12 cellular contexts compared by ENCODE assay signal in genomic region chr9:92747459-92748232, GRCh38. TPM values are rescaled to one million over a fixed set of nuclear protein-coding genes. Genes with fewer than 3 reads are reported as not detected.
A peak's percentile ranks its signal among the peaks of the same experiment; 100 is the strongest.
DNase-seq lines count a peak whose midpoint lies in the region; FAIRE-seq and TF ChIP-seq lines count a peak whose summit lies in the region.
"Had no signal": no experiment of that assay in that cellular context is flagged by ENCODE, and none has a peak within 500 bp of the region (broad histone marks: within the 10 kb centered on the region; RNA-seq: fewer than 3 reads in every experiment).

No MANE protein-coding gene starts in this region.

- peaks cover 1% of the 10 kb centered on the region for H3K36me3 ChIP-seq in bronchial epithelial cell (ENCODE audit: control insufficient read depth, insufficient read depth, low read length)
- H3K36me3 ChIP-seq: ovary had no signal

- H4K5ac ChIP-seq in H9 (ENCODE audit: insufficient read length, low read depth, low read length) = no peak overlapping the region

- no peaks in the 10 kb centered on the region for H3K9me3 ChIP-seq in H9 (ENCODE audit: control insufficient read depth, low read depth, low read length)
- H3K9me3 ChIP-seq: ovary had no signal

- peaks cover 8% of the 10 kb centered on the region for H3K79me1 ChIP-seq in H9 (ENCODE audit: insufficient read depth, low read depth, low read length, poor library complexity, severe bottlenecking)

- no peak overlapping the region for H2BK20ac ChIP-seq in H9 (ENCODE audit: low read depth, low read length, poor library complexity, severe bottlenecking)

- H4K8ac ChIP-seq in H9 (replicated peaks; ENCODE audit: insufficient read length, low read depth, low read length) = no peak overlapping the region

- DNase-seq in A172 (ENCODE audit: low spot score) (peak; percentile 44), H9 (no peak), bronchial epithelial cell (ENCODE audit: low read depth) (peak; percentile 64), myocyte (ENCODE audit: low read depth) (peak; percentile 71), H4 (ENCODE audit: low spot score) (no peak), MV-4-11 (lab: John Stamatoyannopoulos, UW) (no peak), progenitor cell of endocrine pancreas (ENCODE audit: low spot score, unreplicated experiment) (no peak)
- no peak for DNase-seq in activated T-helper 2 cell treated with anti-CD3 and anti-CD28 coated beads, Interferon-gamma antibody, Interleukin-2, Interleukin-4, amounts not matched to agents 10 μg/mL and 5 μg/mL and 100 μg/mL, durations not matched to agents 14 hours and 24 hours and 36 hours (ENCODE audit: low spot score)
- DNase-seq: activated CD4-positive, alpha-beta T cell treated with anti-CD3 and anti-CD28 coated beads, Interleukin-2, amount 50 U/mL, for 1 hour; activated naive CD8-positive, alpha-beta T cell treated with anti-CD3 and anti-CD28 coated beads for 36 hours; CD4-positive, alpha-beta T cell had no signal

- no peak overlapping the region for H3K23ac ChIP-seq in H9 (ENCODE audit: insufficient read length, low read depth, low read length)

- H4K20me1 ChIP-seq in H9 (ENCODE audit: control insufficient read depth, insufficient read depth, insufficient read length) = no peaks in the 10 kb centered on the region

- H3K4me3 ChIP-seq in bronchial epithelial cell (ENCODE audit: low read depth, low read length) = no peak overlapping the region
- H3K4me3 ChIP-seq: ovary had no signal

- no peak overlapping the region for H3K27ac ChIP-seq in H9 (ENCODE audit: insufficient read length, low read depth, low read length)
- H3K27ac ChIP-seq: ovary had no signal

- H3K4me3 Mint-ChIP-seq in H9 (no peak overlapping the region), progenitor cell of endocrine pancreas (ENCODE audit: low read depth) (no peak overlapping the region)
- H3K4me3 Mint-ChIP-seq in activated T-helper 2 cell treated with anti-CD3 and anti-CD28 coated beads, Interferon-gamma antibody, Interleukin-2, Interleukin-4, amounts not matched to agents 10 μg/mL and 5 μg/mL and 100 μg/mL, durations not matched to agents 14 hours and 24 hours and 36 hours (ENCODE audit: low read depth) = no peak overlapping the region
- H3K4me3 Mint-ChIP-seq: activated naive CD8-positive, alpha-beta T cell treated with anti-CD3 and anti-CD28 coated beads for 36 hours; CD4-positive, alpha-beta T cell had no signal

- peaks cover 22% of the 10 kb centered on the region; the same call in 1 of the 2 replicates for H3K79me2 ChIP-seq in H9 (ENCODE audit: insufficient read depth, low read length)

- no peak overlapping the region for H2BK15ac ChIP-seq in H9 (ENCODE audit: low read depth, low read length)

- peak overlapping the region in 2 of 3 experiments; percentile 70 to 74; a peak in 3 of 7 replicates for H3K27ac Mint-ChIP-seq in H9
- H3K27ac Mint-ChIP-seq in activated T-helper 2 cell treated with anti-CD3 and anti-CD28 coated beads, Interferon-gamma antibody, Interleukin-2, Interleukin-4, amounts not matched to agents 10 μg/mL and 5 μg/mL and 100 μg/mL, durations not matched to agents 14 hours and 24 hours and 36 hours = no peak overlapping the region
- H3K27ac Mint-ChIP-seq in progenitor cell of endocrine pancreas = no peak overlapping the region
- H3K27ac Mint-ChIP-seq: activated naive CD8-positive, alpha-beta T cell treated with anti-CD3 and anti-CD28 coated beads for 36 hours; CD4-positive, alpha-beta T cell had no signal

- no peaks in the 10 kb centered on the region for H3K27me3 Mint-ChIP-seq in H9 (ENCODE audit: low read depth)
- no peaks in the 10 kb centered on the region for H3K27me3 Mint-ChIP-seq in activated T-helper 2 cell treated with anti-CD3 and anti-CD28 coated beads, Interferon-gamma antibody, Interleukin-2, Interleukin-4, amounts not matched to agents 10 μg/mL and 5 μg/mL and 100 μg/mL, durations not matched to agents 14 hours and 24 hours and 36 hours (ENCODE audit: low read depth)
- H3K27me3 Mint-ChIP-seq in progenitor cell of endocrine pancreas = no peaks in the 10 kb centered on the region
- H3K27me3 Mint-ChIP-seq: activated naive CD8-positive, alpha-beta T cell treated with anti-CD3 and anti-CD28 coated beads for 36 hours; CD4-positive, alpha-beta T cell had no signal

- TF ChIP-seq CTCF in H9 (conservative IDR thresholded peaks at IDR 0.05) (no peak), bronchial epithelial cell (IDR thresholded peaks at IDR 0.05; ENCODE audit: insufficient read depth, low read length, severe bottlenecking) (no peak), progenitor cell of endocrine pancreas (IDR thresholded peaks at IDR 0.05; ENCODE audit: unreplicated experiment) (no peak)

- no peak for FAIRE-seq in bronchial epithelial cell (lab: Jason Lieb, UNC)

- no peak overlapping the region for H2BK5ac ChIP-seq in H9 (ENCODE audit: insufficient read length, low read length)

- peaks cover 0 to 9% (median 8%) of the 10 kb centered on the region in 3 experiments; a peak in 5 of 7 replicates for H3K36me3 Mint-ChIP-seq in H9 (ENCODE audit: insufficient read depth in 1 of 3, low read depth in 3 of 3)
- H3K36me3 Mint-ChIP-seq in activated T-helper 2 cell treated with anti-CD3 and anti-CD28 coated beads, Interferon-gamma antibody, Interleukin-2, Interleukin-4, amounts not matched to agents 10 μg/mL and 5 μg/mL and 100 μg/mL, durations not matched to agents 14 hours and 24 hours and 36 hours (ENCODE audit: low read depth) = no peaks in the 10 kb centered on the region
- H3K36me3 Mint-ChIP-seq in progenitor cell of endocrine pancreas (ENCODE audit: insufficient read depth) = no peaks in the 10 kb centered on the region

- H2AK5ac ChIP-seq in H9 (ENCODE audit: insufficient read length, low read length) = no peak overlapping the region

- H3K4me1 ChIP-seq in H9 (ENCODE audit: insufficient read depth, low read length) = no peaks in the 10 kb centered on the region

- no peak overlapping the region for H4K91ac ChIP-seq in H9 (ENCODE audit: insufficient read length, low read depth, low read length)

- H3K4me1 Mint-ChIP-seq in H9 = peaks cover 41 to 49% of the 10 kb centered on the region in 2 experiments
- H3K4me1 Mint-ChIP-seq in activated T-helper 2 cell treated with anti-CD3 and anti-CD28 coated beads, Interferon-gamma antibody, Interleukin-2, Interleukin-4, amounts not matched to agents 10 μg/mL and 5 μg/mL and 100 μg/mL, durations not matched to agents 14 hours and 24 hours and 36 hours (ENCODE audit: low read depth) = peaks cover 14% of the 10 kb centered on the region
- H3K4me1 Mint-ChIP-seq in progenitor cell of endocrine pancreas (ENCODE audit: low read depth) = peaks cover 3% of the 10 kb centered on the region

- no peak overlapping the region for H3K18ac ChIP-seq in H9 (ENCODE audit: insufficient read length, low read depth, low read length)

- no peak overlapping the region for H3T11ph ChIP-seq in H9 (ENCODE audit: low read length)

- no peak overlapping the region for H2BK120ac ChIP-seq in H9 (ENCODE audit: low read depth, low read length, poor library complexity, severe bottlenecking)

- H3K27me3 ChIP-seq in H9 (ENCODE audit: insufficient read depth, low read length) = no peaks in the 10 kb centered on the region
- no peaks in the 10 kb centered on the region for H3K27me3 ChIP-seq in bronchial epithelial cell (ENCODE audit: control insufficient read depth, insufficient read depth, low read length)
- H3K27me3 ChIP-seq: ovary had no signal

- H2BK12ac ChIP-seq in H9 (ENCODE audit: insufficient read length, low read depth, low read length) = no peak overlapping the region

- H3K23me2 ChIP-seq in H9 (ENCODE audit: insufficient read length, low read depth, low read length, poor library complexity, severe bottlenecking) = no peaks in the 10 kb centered on the region

- no peak overlapping the region for H3K9ac ChIP-seq in H9 (ENCODE audit: extremely low read depth, insufficient read length, low read length)

- H3K4me2 ChIP-seq in H9 (ENCODE audit: insufficient read depth, insufficient read length, low read length) = no peak overlapping the region

- H3K14ac ChIP-seq in H9 (ENCODE audit: insufficient read depth, low read length) = no peak overlapping the region

- peaks cover 2 to 5% of the 10 kb centered on the region in 2 experiments; a peak in 4 of 5 replicates for H3K9me3 Mint-ChIP-seq in H9
- no peaks in the 10 kb centered on the region for H3K9me3 Mint-ChIP-seq in activated T-helper 2 cell treated with anti-CD3 and anti-CD28 coated beads, Interferon-gamma antibody, Interleukin-2, Interleukin-4, amounts not matched to agents 10 μg/mL and 5 μg/mL and 100 μg/mL, durations not matched to agents 14 hours and 24 hours and 36 hours
- H3K9me3 Mint-ChIP-seq in progenitor cell of endocrine pancreas (ENCODE audit: low read depth) = peaks cover 4% of the 10 kb centered on the region
- H3K9me3 Mint-ChIP-seq: activated naive CD8-positive, alpha-beta T cell treated with anti-CD3 and anti-CD28 coated beads for 36 hours; CD4-positive, alpha-beta T cell had no signal

- intact Hi-C loops in activated T-helper 2 cell treated with anti-CD3 and anti-CD28 coated beads, Interferon-gamma antibody, Interleukin-2, Interleukin-4, amounts not matched to agents 10 μg/mL and 5 μg/mL and 100 μg/mL, durations not matched to agents 14 hours and 24 hours and 36 hours (cut with micrococcal nuclease) = no loop called here

- H2AFZ ChIP-seq in H9 (ENCODE audit: low read length) = no peak overlapping the region

- no peak overlapping the region for H3K4ac ChIP-seq in H9 (ENCODE audit: low read depth, low read length)

- H3K56ac ChIP-seq in H9 (ENCODE audit: insufficient read length, low read depth, low read length) = no peak overlapping the region

- no CpG with 5 or more reads among the region's 9 CpGs for WGBS in H9 (ENCODE audit: extremely low coverage, insufficient read length, low lambda C conversion rate)

RNA-seq across cellular contexts. Expression of gene BICD2, which starts 17.0 kb away (rescaled TPM):
- total RNA-seq in A172 (2014; rRNA removed; shearing (Covaris generic)) = 29.8 and 31.7 TPM in 2 replicates
- total RNA-seq in H9 (2021) = 21.2 and 22.3 TPM in 2 replicates
- total RNA-seq in bronchial epithelial cell = 92.7 and 138 TPM in 2 replicates
- total RNA-seq in myocyte = 60.6 and 68.3 TPM in 2 replicates
- polyA plus RNA-seq in myocyte (2012) = 45.9 TPM
- 18.3 and 24.3 TPM in 2 replicates for total RNA-seq in H4 (2014; rRNA removed; shearing (Covaris generic))
- total RNA-seq in activated T-helper 2 cell treated with anti-CD3 and anti-CD28 coated beads, Interferon-gamma antibody, Interleukin-2, Interleukin-4, amounts not matched to agents 10 μg/mL and 5 μg/mL and 100 μg/mL, durations not matched to agents 14 hours and 24 hours and 36 hours = 22.8 and 23.6 TPM in 2 replicates
- total RNA-seq in progenitor cell of endocrine pancreas = 24.6 and 25.5 TPM in 2 replicates

Comparison
In these comparisons a context has a peak if more than half of its experiments do, and no peak if none do; other contexts are left out.
1. DNase-seq: peak in A172 (single experiment), bronchial epithelial cell (single experiment) and myocyte (single experiment); none in H9 (single experiment), H4 (single experiment), MV-4-11 (single experiment), activated T-helper 2 cell treated with anti-CD3 and anti-CD28 coated beads, Interferon-gamma antibody, Interleukin-2, Interleukin-4, amounts not matched to agents 10 μg/mL and 5 μg/mL and 100 μg/mL, durations not matched to agents 14 hours and 24 hours and 36 hours (single experiment) and progenitor cell of endocrine pancreas (single experiment).
2. H3K27ac Mint-ChIP-seq: peak in H9 (2 of 3); none in activated T-helper 2 cell treated with anti-CD3 and anti-CD28 coated beads, Interferon-gamma antibody, Interleukin-2, Interleukin-4, amounts not matched to agents 10 μg/mL and 5 μg/mL and 100 μg/mL, durations not matched to agents 14 hours and 24 hours and 36 hours (single experiment) and progenitor cell of endocrine pancreas (single experiment).